Comparison of ENCODE assay signal across 17 cellular contexts in genomic region chr7:154871483-154871882, GRCh38.
DNase-seq lines count a peak whose midpoint lies in the region; FAIRE-seq and TF ChIP-seq lines count a peak whose summit lies in the region.
"Had no signal": no experiment of that assay in that cellular context is flagged by ENCODE, and none has a peak within 500 bp of the region (broad histone marks: within the 10 kb centered on the region; RNA-seq: fewer than 3 reads in every experiment).

No MANE protein-coding gene starts in this region.

- no peak overlapping the region for H3K23ac ChIP-seq in H1 (ENCODE audit: insufficient read length)

- H3K79me2 ChIP-seq in H1 (ENCODE audit: control insufficient read depth in 1 of 2, insufficient read depth in 2 of 2, low read length in 2 of 2) = no peaks in the 10 kb centered on the region

- no peak overlapping the region for H2BK5ac ChIP-seq in H1 (ENCODE audit: low read depth, low read length)

- TF ChIP-seq POLR2A in H1 (IDR thresholded peaks at IDR 0.05; ENCODE audit: control extremely low read depth in 1 of 2, low read depth in 2 of 2, low read length in 2 of 2) = no peak

- no peak overlapping the region for H2BK20ac ChIP-seq in H1 (ENCODE audit: low read length)

- H4K8ac ChIP-seq in H1 (ENCODE audit: extremely low read depth, insufficient read depth, low read length) = no peak overlapping the region

- H4K5ac ChIP-seq in H1 (ENCODE audit: insufficient read length, low read depth, low read length) = no peak overlapping the region

- H4K20me1 ChIP-seq in H1 (replicated peaks in 1 of 2; ENCODE audit: control insufficient read depth in 1 of 2, insufficient read depth in 2 of 2, low read length in 2 of 2) = peaks cover 0 to 5% of the 10 kb centered on the region in 2 experiments

- H3K4ac ChIP-seq in H1 (replicated peaks; ENCODE audit: insufficient read length, low read depth, low read length) = no peak overlapping the region

- POLR2A ChIA-PET in H1 (lab: Charles Lee; ENCODE audit: partially characterized antibody) = no interaction called here

- no peak overlapping the region for H3K4me3 ChIP-seq in BE2C (ENCODE audit: low read depth, low read length)
- no peak overlapping the region for H3K4me3 ChIP-seq in H1 (ENCODE audit: extremely low read depth in 1 of 4, insufficient read depth in 2 of 4, low read depth in 3 of 4, low read length in 4 of 4)
- H3K4me3 ChIP-seq: MG63, SJSA1 had no signal

- no peak overlapping the region for H2AFZ ChIP-seq in H1 (ENCODE audit: low read length)

- no peak overlapping the region for H2BK15ac ChIP-seq in H1 (ENCODE audit: low read length)

- peak; percentile 13 for FAIRE-seq in H1 (lab: Jason Lieb, UNC)
- FAIRE-seq: D721Med had no signal

- H3K27me3 ChIP-seq in BE2C (no peaks in the 10 kb centered on the region), H1 (replicated peaks in 1 of 4; ENCODE audit: control insufficient read depth in 3 of 4, extremely low read depth in 1 of 4, insufficient read depth in 3 of 4, low read length in 3 of 4) (no peaks in the 10 kb centered on the region; a peak in 1 of 7 replicates)
- H3K27me3 ChIP-seq: MG63, SJSA1 had no signal

- TF ChIP-seq RAD21 in H1 (IDR thresholded peaks at IDR 0.05 in 1 of 2, conservative IDR thresholded peaks at IDR 0.05 in 1 of 2; ENCODE audit: low read depth in 2 of 2, low read length in 2 of 2) = no peak

- CTCF ChIA-PET in H1 (lab: Charles Lee; ENCODE audit: partially characterized antibody) = interaction anchor here (0.6 kb wide), 1 partner anchor 166 kb away, joined by 4 read pairs; no protein-coding TSS in a partner anchor

- no peaks in the 10 kb centered on the region for H3K9me3 Mint-ChIP-seq in type B pancreatic cell

- H3K4me2 ChIP-seq in H1 (ENCODE audit: insufficient read depth in 1 of 2, low read depth in 2 of 2, low read length in 2 of 2) = no peak overlapping the region
- H3K4me2 ChIP-seq: KMS-11 had no signal

- H3K27me3 Mint-ChIP-seq in type B pancreatic cell = peaks cover 41% of the 10 kb centered on the region

- H3K4me1 Mint-ChIP-seq in type B pancreatic cell (ENCODE audit: unreplicated experiment) = peaks cover 6% of the 10 kb centered on the region
- H3K4me1 Mint-ChIP-seq: B cell had no signal

- H3K56ac ChIP-seq in H1 (replicated peaks; ENCODE audit: insufficient read length, low read depth, low read length) = no peak overlapping the region

- TF ChIP-seq CTCF in BE2C (IDR thresholded peaks at IDR 0.05; ENCODE audit: low read depth, low read length) (no peak), H1 (IDR thresholded peaks at IDR 0.05; ENCODE audit: control extremely low read depth in 1 of 3, insufficient read depth in 1 of 3, low read depth in 1 of 3, low read length in 3 of 3) (no peak), type B pancreatic cell (conservative IDR thresholded peaks at IDR 0.05) (no peak)

- H3K9ac ChIP-seq in H1 (replicated peaks in 1 of 4; ENCODE audit: extremely low read depth in 1 of 4, low read depth in 3 of 4, low read length in 3 of 4) = no peak overlapping the region
- H3K9ac ChIP-seq: KMS-11 had no signal

- no peaks in the 10 kb centered on the region for H3K9me3 ChIP-seq in BE2C
- H3K9me3 ChIP-seq in H1 (ENCODE audit: insufficient read depth in 2 of 2, low read depth in 1 of 2, low read length in 1 of 2) = no peaks in the 10 kb centered on the region
- H3K9me3 ChIP-seq: MG63, SJSA1 had no signal

- H3K14ac ChIP-seq in H1 (ENCODE audit: insufficient read length) = no peak overlapping the region

- TF ChIP-seq EP300 in H1 (IDR thresholded peaks at IDR 0.05; ENCODE audit: borderline replicate concordance in 1 of 2, low read depth in 2 of 2, low read length in 2 of 2) = no peak

- no peak overlapping the region for H3K27ac Mint-ChIP-seq in type B pancreatic cell
- H3K27ac Mint-ChIP-seq: B cell; CD4-positive, alpha-beta memory T cell had no signal

- no peak overlapping the region for H2BK12ac ChIP-seq in H1 (ENCODE audit: low read depth, low read length)

- H4K91ac ChIP-seq in H1 (replicated peaks; ENCODE audit: insufficient read length, low read length) = no peak overlapping the region

- H3K36me3 ChIP-seq in BE2C = no peaks in the 10 kb centered on the region
- H3K36me3 ChIP-seq in H1 (ENCODE audit: control insufficient read depth in 2 of 4, insufficient read depth in 4 of 4, low read length in 3 of 4) = no peaks in the 10 kb centered on the region
- H3K36me3 ChIP-seq: MG63, SJSA1 had no signal

- WGBS in H1 (ENCODE audit: extremely low coverage in 1 of 2, insufficient coverage in 1 of 2, insufficient read length in 1 of 2, insufficient replicate concordance in 2 of 2, low coverage in 1 of 2, low lambda C conversion rate in 2 of 2, missing lambda C conversion rate in 1 of 2), 2 experiments = 82% methylated on average over 4 of the region's 4 CpGs; no CpG with 5 or more reads in 1 of the 2 experiments

- 0 out of 2 replicates have a peak, but pooled peaks cover 3% of the 10 kb centered on the region for H3K79me1 ChIP-seq in H1 (ENCODE audit: low read depth, low read length)

- peak; percentile 56 for DNase-seq in BE2C
- peak; percentile 61 for DNase-seq in NCI-H526 treated with DMSO at 0.1 percent for 48 hours (lab: John Stamatoyannopoulos, UW)
- no peak for DNase-seq in H1 (ENCODE audit: low read depth in 1 of 2, low spot score in 2 of 2)
- peak; percentile 59 for DNase-seq in posterior vena cava (ENCODE audit: low spot score)
- no peak for DNase-seq in mesenteric fat pad (ENCODE audit: low spot score)
- no peak for DNase-seq in OCI-M2 (lab: John Stamatoyannopoulos, UW; ENCODE audit: unreplicated experiment)
- no peak for DNase-seq in type B pancreatic cell (ENCODE audit: extremely low spot score, unreplicated experiment)
- DNase-seq: CD4-positive, alpha-beta memory T cell; MG63; NCI-H1105; NCI-H1694 treated with DMSO at 0.1 percent for 48 hours; NCI-H446; PC-3 had no signal

- H3K23me2 ChIP-seq in H1 (ENCODE audit: low read depth, low read length) = 0 out of 2 replicates have a peak, but pooled peaks cover 4% of the 10 kb centered on the region

- H3K4me1 ChIP-seq in BE2C (peaks cover 13% of the 10 kb centered on the region), H1 (replicated peaks in 1 of 4; ENCODE audit: control insufficient read depth in 3 of 4, insufficient read depth in 4 of 4, low read length in 3 of 4) (peaks cover 0 to 12% (median 5%) of the 10 kb centered on the region in 4 experiments; a peak in 4 of 7 replicates)
- H3K4me1 ChIP-seq: SJSA1 had no signal

- H3K36me3 Mint-ChIP-seq in type B pancreatic cell = no peaks in the 10 kb centered on the region
- H3K36me3 Mint-ChIP-seq: CD4-positive, alpha-beta memory T cell had no signal

- intact Hi-C loops in posterior vena cava (cut with DNase I) = no loop called here

- no peak overlapping the region for H3K18ac ChIP-seq in H1 (ENCODE audit: extremely low read depth, low read length)

- no peak overlapping the region for H2BK120ac ChIP-seq in H1 (replicated peaks; ENCODE audit: low read depth, low read length)

- H2AK5ac ChIP-seq in H1 (ENCODE audit: low read depth, low read length) = no peak overlapping the region

- H3K4me3 Mint-ChIP-seq in type B pancreatic cell = no peak overlapping the region
- H3K4me3 Mint-ChIP-seq: B cell; CD4-positive, alpha-beta memory T cell had no signal

- H3K27ac ChIP-seq in H1 (ENCODE audit: low read depth, low read length) = no peak overlapping the region
- H3K27ac ChIP-seq: KMS-11, SJSA1 had no signal

TF ChIP-seq in H1, 55 proteins besides CTCF, POLR2A, EP300 and RAD21:
- TF ChIP-seq EGR1 (IDR thresholded peaks at IDR 0.05; ENCODE audit: borderline replicate concordance, low read depth, low read length) (no peak), CBX5 (IDR thresholded peaks at IDR 0.05; ENCODE audit: low read depth, low read length) (no peak), CBX8 (IDR thresholded peaks at IDR 0.05; ENCODE audit: borderline replicate concordance, low read depth, low read length) (no peak), POU5F1 (IDR thresholded peaks at IDR 0.05; ENCODE audit: low read depth, low read length) (no peak)

Comparison
In these comparisons a context has a peak if more than half of its experiments do, and no peak if none do; other contexts are left out.
1. DNase-seq: peak in BE2C (single experiment), NCI-H526 treated with DMSO at 0.1 percent for 48 hours (single experiment) and posterior vena cava (single experiment); none in H1 (0 of 2), mesenteric fat pad (single experiment), OCI-M2 (single experiment) and type B pancreatic cell (single experiment).